1 cellular context compared by ENCODE assay signal in the genomic region with DNA sequence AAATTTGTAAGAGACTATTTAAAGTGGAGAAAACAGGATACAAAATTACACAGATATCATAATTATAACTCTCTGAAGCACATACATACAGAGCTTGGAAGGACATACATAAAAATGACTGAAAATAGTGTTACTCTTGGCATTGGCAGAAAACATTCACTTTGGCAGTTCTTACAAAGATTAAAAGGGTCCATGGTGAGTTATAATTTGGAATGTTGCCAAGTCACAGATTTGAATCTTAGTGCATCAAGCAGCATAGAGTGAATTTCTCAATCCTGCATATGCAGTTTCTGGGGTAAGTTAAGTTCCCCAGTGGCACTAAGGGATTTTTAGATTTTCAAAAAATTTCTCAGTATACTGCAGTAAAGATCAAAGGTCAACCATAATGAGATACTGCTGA.
TF ChIP-seq lines count a peak whose summit lies in the region.

No MANE protein-coding gene starts in this region.

TF ChIP-seq in SK-N-SH, 30 proteins besides CTCF, POLR2A, EP300 and RAD21 (continued from another document):
- TF ChIP-seq, protein P1, sequence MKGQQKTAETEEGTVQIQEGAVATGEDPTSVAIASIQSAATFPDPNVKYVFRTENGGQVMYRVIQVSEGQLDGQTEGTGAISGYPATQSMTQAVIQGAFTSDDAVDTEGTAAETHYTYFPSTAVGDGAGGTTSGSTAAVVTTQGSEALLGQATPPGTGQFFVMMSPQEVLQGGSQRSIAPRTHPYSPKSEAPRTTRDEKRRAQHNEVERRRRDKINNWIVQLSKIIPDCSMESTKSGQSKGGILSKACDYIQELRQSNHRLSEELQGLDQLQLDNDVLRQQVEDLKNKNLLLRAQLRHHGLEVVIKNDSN (IDR thresholded peaks at IDR 0.05; ENCODE audit: borderline replicate concordance, low read depth), result no peak
- no peak for TF ChIP-seq JUND (IDR thresholded peaks at IDR 0.05)
- TF ChIP-seq FOXJ3 (CRISPR knock-in tag; IDR thresholded peaks at IDR 0.05), result no peak
- no peak for TF ChIP-seq MXI1 (IDR thresholded peaks at IDR 0.05; ENCODE audit: low read depth, low read length)
- TF ChIP-seq RXRA (IDR thresholded peaks at IDR 0.05; ENCODE audit: borderline replicate concordance, low read depth), result no peak
- TF ChIP-seq, protein P2, sequence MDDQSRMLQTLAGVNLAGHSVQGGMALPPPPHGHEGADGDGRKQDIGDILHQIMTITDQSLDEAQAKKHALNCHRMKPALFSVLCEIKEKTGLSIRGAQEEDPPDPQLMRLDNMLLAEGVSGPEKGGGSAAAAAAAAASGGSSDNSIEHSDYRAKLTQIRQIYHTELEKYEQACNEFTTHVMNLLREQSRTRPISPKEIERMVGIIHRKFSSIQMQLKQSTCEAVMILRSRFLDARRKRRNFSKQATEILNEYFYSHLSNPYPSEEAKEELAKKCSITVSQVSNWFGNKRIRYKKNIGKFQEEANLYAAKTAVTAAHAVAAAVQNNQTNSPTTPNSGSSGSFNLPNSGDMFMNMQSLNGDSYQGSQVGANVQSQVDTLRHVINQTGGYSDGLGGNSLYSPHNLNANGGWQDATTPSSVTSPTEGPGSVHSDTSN (IDR thresholded peaks at IDR 0.05), result no peak
- TF ChIP-seq TCF12 (IDR thresholded peaks at IDR 0.05), result no peak
- no peak for TF ChIP-seq YY1 (IDR thresholded peaks at IDR 0.05; ENCODE audit: low read depth)
- no peak for TF ChIP-seq TEAD4 (IDR thresholded peaks at IDR 0.05; ENCODE audit: borderline replicate concordance, insufficient read depth)
